9 cellular contexts compared by ENCODE assay signal in the genomic region with DNA sequence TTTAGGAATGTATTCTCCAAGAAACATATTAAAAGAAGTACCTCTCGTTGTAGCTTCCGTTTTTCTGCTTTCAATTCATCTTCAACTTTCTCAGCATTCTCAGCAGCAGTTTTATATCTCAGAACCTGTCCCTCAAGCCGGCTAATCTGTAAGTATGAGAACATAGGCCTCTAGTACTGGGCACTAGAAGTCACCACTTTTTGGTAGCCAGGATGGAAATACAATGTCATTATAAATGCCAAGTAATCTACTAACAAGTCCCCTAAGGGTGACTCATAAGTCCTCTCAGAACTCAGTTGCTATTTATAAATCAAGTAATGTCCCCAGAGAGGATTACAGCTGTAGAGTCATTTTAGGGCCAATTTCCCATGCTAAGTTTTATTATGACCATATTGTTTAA.
DNase-seq lines count a peak whose midpoint lies in the region; ATAC-seq and TF ChIP-seq lines count a peak whose summit lies in the region.
"Had no signal": no experiment of that assay in that cellular context is flagged by ENCODE, and none has a peak within 500 bp of the region (broad histone marks: within the 10 kb centered on the region; RNA-seq: fewer than 3 reads in every experiment).

No MANE protein-coding gene starts in this region.

- H3K4me3 ChIP-seq in right cardiac atrium (ENCODE audit: low read length) (no peak overlapping the region), uterus (no peak overlapping the region)
- H3K4me3 ChIP-seq: right lobe of liver had no signal

- intact Hi-C loops in right cardiac atrium (cut with DNase I) (no loop called here), uterus (cut with DNase I; ENCODE audit: low total_unique reads) (no loop called here)

- 12% methylated on average over 3 of the region's 3 CpGs for WGBS in right cardiac atrium

- no peak for TF ChIP-seq CTCF in uterus (IDR thresholded peaks at IDR 0.05)
- no peak for TF ChIP-seq CTCF in foreskin keratinocyte (conservative IDR thresholded peaks at IDR 0.05)

- H3K9me3 ChIP-seq in right cardiac atrium (ENCODE audit: control insufficient read depth, low read length) (no peaks in the 10 kb centered on the region), uterus (no peaks in the 10 kb centered on the region)
- H3K9me3 ChIP-seq: right lobe of liver had no signal

- peak; percentile 85 to 90 for ATAC-seq in activated CD4-positive, CD25-positive, alpha-beta regulatory T cell treated with anti-CD3 and anti-CD28 coated beads, Interleukin-2, amount 50 U/mL, for 24 hours
- peak; percentile 66 for ATAC-seq in HG02852 (IDR thresholded peaks at IDR 0.05; ENCODE audit: unreplicated experiment)
- ATAC-seq in right cardiac atrium, result peak; percentile 89 to 94
- no peak for ATAC-seq in foreskin keratinocyte

- H3K27ac ChIP-seq in right cardiac atrium (ENCODE audit: low read length) (no peak overlapping the region), uterus (peak overlapping the region; percentile 19 to 75), foreskin keratinocyte (no peak overlapping the region)

- TF ChIP-seq POLR2A in uterus (IDR thresholded peaks at IDR 0.05), result no peak

- H3K4me1 ChIP-seq in right cardiac atrium (ENCODE audit: control insufficient read depth, insufficient read depth, low read length) (peaks cover 11% of the 10 kb centered on the region), uterus (peaks cover 0 to 5% of the 10 kb centered on the region in 2 donors), foreskin keratinocyte (no peaks in the 10 kb centered on the region)

- H3K27me3 ChIP-seq in right cardiac atrium (ENCODE audit: control insufficient read depth, insufficient read depth) (no peaks in the 10 kb centered on the region), uterus (no peaks in the 10 kb centered on the region), foreskin keratinocyte (no peaks in the 10 kb centered on the region)
- H3K27me3 ChIP-seq: right lobe of liver had no signal

- no peak for DNase-seq in activated CD4-positive, CD25-positive, alpha-beta regulatory T cell (lab: John Stamatoyannopoulos, UW)
- DNase-seq in RPMI7951 (ENCODE audit: low read depth) (peak; percentile 82), right cardiac atrium (no peak), uterus (no peak), T-helper 9 cell (no peak), foreskin keratinocyte (no peak)
- DNase-seq: right lobe of liver had no signal

- H3K36me3 ChIP-seq in uterus, result no peaks in the 10 kb centered on the region

Comparison
In these comparisons a context has a peak if more than half of its experiments do, and no peak if none do; other contexts are left out.
1. H3K27ac ChIP-seq: peak in uterus (2 of 2); none in right cardiac atrium (single experiment) and foreskin keratinocyte (single experiment).